Comparison of ENCODE assay signal across 16 cellular contexts in genomic region chr5:157030692-157031091, GRCh38. TPM values are rescaled to one million over a fixed set of nuclear protein-coding genes. Genes with fewer than 3 reads are reported as not detected.
"Had no signal": no experiment of that assay in that cellular context is flagged by ENCODE, and none has a peak within 500 bp of the region (broad histone marks: within the 10 kb centered on the region; RNA-seq: fewer than 3 reads in every experiment).

No MANE protein-coding gene starts in this region.

- H3K36me3 Mint-ChIP-seq: brain had no signal

- H3K4me3 Mint-ChIP-seq: activated T-cell treated with anti-CD3 and anti-CD28 coated beads, Interleukin-2, amount 50 U/mL, for 4 hours; brain; dendritic cell treated with granulocyte-macrophage colony-stimulating factor and Interleukin-4, amounts not matched to agents 40 ng/mL and 50 ng/mL, for 4 days had no signal

- H3K27me3 ChIP-seq: transverse colon had no signal

- FAIRE-seq: small intestine had no signal

- DNase-seq: activated naive CD4-positive, alpha-beta T cell; activated T-cell treated with anti-CD3 and anti-CD28 coated beads, Interleukin-2, amount 50 U/mL, for 4 hours; amygdala; cerebellar nuclear complex; erythroblast; hippocampal formation; kidney glomerular epithelial cell; posterior cingulate gyrus; right cardiac atrium; Right ventricle myocardium superior; SK-N-SH; small intestine; substantia nigra; transverse colon had no signal

- H3K9me3 Mint-ChIP-seq: activated T-cell treated with anti-CD3 and anti-CD28 coated beads, Interleukin-2, amount 50 U/mL, for 4 hours; brain; dendritic cell treated with granulocyte-macrophage colony-stimulating factor and Interleukin-4, amounts not matched to agents 40 ng/mL and 50 ng/mL, for 4 days had no signal

- H3K4me2 ChIP-seq: SK-N-SH had no signal

- H3K27ac Mint-ChIP-seq: brain; dendritic cell treated with granulocyte-macrophage colony-stimulating factor and Interleukin-4, amounts not matched to agents 40 ng/mL and 50 ng/mL, for 4 days had no signal

- H3K4me1 Mint-ChIP-seq: brain had no signal

- H3K4me3 ChIP-seq: transverse colon had no signal

- ATAC-seq: right cardiac atrium had no signal

- H3K27ac ChIP-seq: transverse colon had no signal

- H3K9me3 ChIP-seq: SK-N-SH, transverse colon had no signal

- H3K9ac ChIP-seq: SK-N-SH had no signal

- H3K36me3 ChIP-seq: transverse colon had no signal

RNA-seq across cellular contexts. Expression of gene HAVCR1, which starts 28.2 kb away (rescaled TPM):
- total RNA-seq: activated T-cell treated with anti-CD3 and anti-CD28 coated beads, Interleukin-2, amount 50 U/mL, for 4 hours; right cardiac atrium; Right ventricle myocardium superior had no signal
- polyA plus RNA-seq: right cardiac atrium, SK-N-SH had no signal
